24 cellular contexts compared by ENCODE assay signal in genomic region chr20:38218566-38218885, GRCh38. TPM values are rescaled to one million over a fixed set of nuclear protein-coding genes. Genes with fewer than 3 reads are reported as not detected.
DNase-seq lines count a peak whose midpoint lies in the region; ATAC-seq and TF ChIP-seq lines count a peak whose summit lies in the region.
"Had no signal": no experiment of that assay in that cellular context is flagged by ENCODE, and none has a peak within 500 bp of the region (broad histone marks: within the 10 kb centered on the region; RNA-seq: fewer than 3 reads in every experiment).

No MANE protein-coding gene starts in this region.

- peak; percentile 29 for DNase-seq in natural killer cell treated with Interleukin-12 subunit alpha and Interleukin-12 subunit beta and Interleukin-15 and Interleukin-18, amount 100 ng/mL, for 72 hours (ENCODE audit: low spot score)
- DNase-seq in natural killer cell, result no peak
- no peak for DNase-seq in brain microvascular endothelial cell
- DNase-seq in osteocyte (ENCODE audit: extremely low spot score, unreplicated experiment), result no peak
- no peak for DNase-seq in type B pancreatic cell (ENCODE audit: extremely low spot score, unreplicated experiment)
- no peak for DNase-seq in SIG-M5 (lab: John Stamatoyannopoulos, UW)
- DNase-seq: activated CD8-positive, alpha-beta T cell treated with anti-CD3 and anti-CD28 coated beads, Interleukin-2, amount 10 ng/mL, durations not matched to agents 7 days and 5 days; activated effector memory CD4-positive, alpha-beta T cell treated with anti-CD3 and anti-CD28 coated beads, Interleukin-2, amount 50 U/mL, for 16 hours; activated naive CD8-positive, alpha-beta T cell treated with anti-CD3 and anti-CD28 coated beads, Interleukin-2, amount 10 ng/mL, durations not matched to agents 7 days and 5 days; H9; KG1; MG63; NCI-H1105 treated with DMSO at 0.1 percent for 48 hours; NCI-H2029; NCI-H69; nephron progenitor cell; right cardiac atrium; stimulated activated CD4-positive, alpha-beta T cell treated with anti-CD3 and anti-CD28 coated beads, Interleukin-15, amount 100 ng/mL, for 24 hours; stimulated activated naive CD4-positive, alpha-beta T cell; T-helper 17 cell had no signal

- peaks cover 0 to 8% of the 10 kb centered on the region in 2 donors for H3K4me1 Mint-ChIP-seq in natural killer cell treated with Interleukin-12 subunit alpha and Interleukin-12 subunit beta and Interleukin-15 and Interleukin-18, amount 100 ng/mL, for 72 hours (ENCODE audit: low read depth in 2 of 2)
- H3K4me1 Mint-ChIP-seq in natural killer cell (peaks cover 5 to 13% of the 10 kb centered on the region in 2 donors), osteocyte (ENCODE audit: unreplicated experiment) (peaks cover 31% of the 10 kb centered on the region), type B pancreatic cell (ENCODE audit: unreplicated experiment) (peaks cover 38% of the 10 kb centered on the region)

- H3K27me3 Mint-ChIP-seq in natural killer cell treated with Interleukin-12 subunit alpha and Interleukin-12 subunit beta and Interleukin-15 and Interleukin-18, amount 100 ng/mL, for 72 hours, result peaks cover 0 to 5% of the 10 kb centered on the region in 2 donors
- H3K27me3 Mint-ChIP-seq in natural killer cell (ENCODE audit: low read depth in 2 of 2) (no peaks in the 10 kb centered on the region), osteocyte (ENCODE audit: unreplicated experiment) (no peaks in the 10 kb centered on the region), type B pancreatic cell (peaks cover 4% of the 10 kb centered on the region)

- H3K36me3 ChIP-seq in brain microvascular endothelial cell (replicated peaks), result peaks cover 74% of the 10 kb centered on the region
- H3K36me3 ChIP-seq: MG63 had no signal

- no peak overlapping the region for H3K27ac Mint-ChIP-seq in natural killer cell treated with Interleukin-12 subunit alpha and Interleukin-12 subunit beta and Interleukin-15 and Interleukin-18, amount 100 ng/mL, for 72 hours
- H3K27ac Mint-ChIP-seq in natural killer cell (no peak overlapping the region), osteocyte (ENCODE audit: unreplicated experiment) (peak overlapping the region; percentile 71), type B pancreatic cell (no peak overlapping the region)
- H3K27ac Mint-ChIP-seq: activated CD8-positive, alpha-beta T cell treated with anti-CD3 and anti-CD28 coated beads, Interleukin-2, amount 10 ng/mL, durations not matched to agents 7 days and 5 days; activated naive CD8-positive, alpha-beta T cell treated with anti-CD3 and anti-CD28 coated beads, Interleukin-2, amount 10 ng/mL, durations not matched to agents 7 days and 5 days; H9; T-helper 17 cell had no signal

- H3K4me3 Mint-ChIP-seq in natural killer cell treated with Interleukin-12 subunit alpha and Interleukin-12 subunit beta and Interleukin-15 and Interleukin-18, amount 100 ng/mL, for 72 hours, result no peak overlapping the region
- H3K4me3 Mint-ChIP-seq in natural killer cell, result no peak overlapping the region
- no peak overlapping the region for H3K4me3 Mint-ChIP-seq in osteocyte (ENCODE audit: unreplicated experiment)
- H3K4me3 Mint-ChIP-seq in type B pancreatic cell, result no peak overlapping the region
- H3K4me3 Mint-ChIP-seq: activated CD8-positive, alpha-beta T cell treated with anti-CD3 and anti-CD28 coated beads, Interleukin-2, amount 10 ng/mL, durations not matched to agents 7 days and 5 days; activated naive CD8-positive, alpha-beta T cell treated with anti-CD3 and anti-CD28 coated beads, Interleukin-2, amount 10 ng/mL, durations not matched to agents 7 days and 5 days; H9; nephron progenitor cell; T-helper 17 cell had no signal

- no peaks in the 10 kb centered on the region for H3K36me3 Mint-ChIP-seq in natural killer cell treated with Interleukin-12 subunit alpha and Interleukin-12 subunit beta and Interleukin-15 and Interleukin-18, amount 100 ng/mL, for 72 hours
- H3K36me3 Mint-ChIP-seq in natural killer cell (no peaks in the 10 kb centered on the region), osteocyte (ENCODE audit: unreplicated experiment) (peaks cover 2% of the 10 kb centered on the region), type B pancreatic cell (no peaks in the 10 kb centered on the region)
- H3K36me3 Mint-ChIP-seq: activated naive CD8-positive, alpha-beta T cell treated with anti-CD3 and anti-CD28 coated beads, Interleukin-2, amount 10 ng/mL, durations not matched to agents 7 days and 5 days had no signal

- intact Hi-C loops in natural killer cell (cut with micrococcal nuclease), result no loop called here

- in situ Hi-C loops in brain microvascular endothelial cell (cut with HindIII; ENCODE audit: low pct_ligation_motif_present, low sequenced_read_pairs), result no loop called here

- H3K9me3 Mint-ChIP-seq in natural killer cell treated with Interleukin-12 subunit alpha and Interleukin-12 subunit beta and Interleukin-15 and Interleukin-18, amount 100 ng/mL, for 72 hours, result no peaks in the 10 kb centered on the region
- H3K9me3 Mint-ChIP-seq in natural killer cell (no peaks in the 10 kb centered on the region), osteocyte (ENCODE audit: unreplicated experiment) (no peaks in the 10 kb centered on the region), type B pancreatic cell (no peaks in the 10 kb centered on the region)
- H3K9me3 Mint-ChIP-seq: activated naive CD8-positive, alpha-beta T cell treated with anti-CD3 and anti-CD28 coated beads, Interleukin-2, amount 10 ng/mL, durations not matched to agents 7 days and 5 days; H9; nephron progenitor cell had no signal

- peak overlapping the region; percentile 70 for H3K27ac ChIP-seq in brain microvascular endothelial cell

- TF ChIP-seq CTCF in natural killer cell (IDR thresholded peaks at IDR 0.05) (no peak), brain microvascular endothelial cell (IDR thresholded peaks at IDR 0.05; ENCODE audit: low read depth, low read length, missing control alignments) (no peak), osteocyte (IDR thresholded peaks at IDR 0.05) (no peak), type B pancreatic cell (conservative IDR thresholded peaks at IDR 0.05) (no peak)

- no peak overlapping the region for H3K4me3 ChIP-seq in brain microvascular endothelial cell (ENCODE audit: low read depth, low read length)
- H3K4me3 ChIP-seq: MG63 had no signal

- no peaks in the 10 kb centered on the region for H3K27me3 ChIP-seq in brain microvascular endothelial cell (replicated peaks)
- H3K27me3 ChIP-seq: MG63 had no signal

- no peak for ATAC-seq in natural killer cell treated with Interleukin-12 subunit alpha and Interleukin-12 subunit beta and Interleukin-15 and Interleukin-18, amount 100 ng/mL, for 72 hours
- ATAC-seq in natural killer cell, result no peak
- ATAC-seq in GM18858 (IDR thresholded peaks at IDR 0.05; ENCODE audit: unreplicated experiment), result no peak
- ATAC-seq in GM21528 (IDR thresholded peaks at IDR 0.05; ENCODE audit: low FRiP score, unreplicated experiment), result no peak
- ATAC-seq: activated CD8-positive, alpha-beta T cell treated with anti-CD3 and anti-CD28 coated beads, Interleukin-2, amount 10 ng/mL, durations not matched to agents 7 days and 5 days; right cardiac atrium; T-helper 17 cell had no signal

RNA-seq across cellular contexts. Expression of gene KIAA1755, which starts 42.0 kb away (rescaled TPM):
- total RNA-seq in natural killer cell treated with Interleukin-12 subunit alpha and Interleukin-12 subunit beta and Interleukin-15 and Interleukin-18, amount 100 ng/mL, for 72 hours, result not detected
- not detected for total RNA-seq in natural killer cell
- total RNA-seq in osteocyte, result 50.2 and 60.6 TPM in 2 replicates
- 4.7 TPM in 1 of 2 replicates, not detected in the other for total RNA-seq in type B pancreatic cell (ENCODE audit: low replicate concordance)
- total RNA-seq: A673; activated CD8-positive, alpha-beta T cell treated with anti-CD3 and anti-CD28 coated beads, Interleukin-2, amount 10 ng/mL, durations not matched to agents 7 days and 5 days; activated naive CD8-positive, alpha-beta T cell treated with anti-CD3 and anti-CD28 coated beads, Interleukin-2, amount 10 ng/mL, durations not matched to agents 7 days and 5 days; G401; T-helper 17 cell had no signal

RNA-seq across cellular contexts. Expression of gene TGM2, which starts 53.5 kb away (rescaled TPM):
- 1 to 10 TPM in 1 of 2 donors, under 1 TPM in 1; 0.81 to 2.4 TPM for total RNA-seq in natural killer cell treated with Interleukin-12 subunit alpha and Interleukin-12 subunit beta and Interleukin-15 and Interleukin-18, amount 100 ng/mL, for 72 hours
- total RNA-seq in natural killer cell (under 1 TPM in 2 of 3 donors, not detected in 1; 0.33 TPM), osteocyte (29.2 and 32.7 TPM in 2 replicates), type B pancreatic cell (ENCODE audit: low replicate concordance) (28.6 and 31.7 TPM in 2 replicates)
